Comparison of ENCODE assay signal across 23 cellular contexts in the genomic region with DNA sequence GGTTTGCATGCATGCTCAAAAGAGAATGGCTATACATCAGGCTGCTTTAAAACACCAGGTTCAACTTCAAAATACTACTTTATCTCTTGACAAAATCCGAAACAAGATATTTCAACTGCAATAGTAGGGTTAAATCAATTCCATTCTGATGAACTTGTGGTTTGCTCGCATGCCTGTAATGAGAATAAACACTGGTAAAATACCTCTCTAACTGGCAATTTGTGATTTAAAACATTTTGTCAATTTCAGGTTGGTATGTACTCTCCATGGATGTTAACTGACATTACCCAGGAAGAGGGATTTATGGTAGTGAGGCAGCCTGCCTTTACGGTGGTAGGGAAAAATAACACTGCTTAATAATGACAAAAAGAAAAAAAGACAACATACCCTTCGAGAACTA.
DNase-seq lines count a peak whose midpoint lies in the region; ATAC-seq, FAIRE-seq and TF ChIP-seq lines count a peak whose summit lies in the region.
"Had no signal": no experiment of that assay in that cellular context is flagged by ENCODE, and none has a peak within 500 bp of the region (broad histone marks: within the 10 kb centered on the region; RNA-seq: fewer than 3 reads in every experiment).

No MANE protein-coding gene starts in this region.

- no peaks in the 10 kb centered on the region for H4K20me1 ChIP-seq in H9 (ENCODE audit: control insufficient read depth, insufficient read depth, insufficient read length)

- H3K27me3 ChIP-seq in H9 (ENCODE audit: insufficient read depth, low read length) (no peaks in the 10 kb centered on the region), adipocyte (replicated peaks; ENCODE audit: control insufficient read depth, insufficient read depth, low read length) (no peaks in the 10 kb centered on the region), transverse colon (no peaks in the 10 kb centered on the region)
- H3K27me3 ChIP-seq: BE2C had no signal

- H3K23me2 ChIP-seq in H9 (ENCODE audit: insufficient read length, low read depth, low read length, poor library complexity, severe bottlenecking): no peaks in the 10 kb centered on the region

- H2BK12ac ChIP-seq in H9 (ENCODE audit: insufficient read length, low read depth, low read length): no peak overlapping the region

- no peak for TF ChIP-seq CTCF in H9 (conservative IDR thresholded peaks at IDR 0.05)
- TF ChIP-seq CTCF in type B pancreatic cell (conservative IDR thresholded peaks at IDR 0.05): no peak
- no peak for TF ChIP-seq CTCF in transverse colon (IDR thresholded peaks at IDR 0.05)

- H4K8ac ChIP-seq in H9 (replicated peaks; ENCODE audit: insufficient read length, low read depth, low read length): no peak overlapping the region

- no peak overlapping the region for H4K91ac ChIP-seq in H9 (ENCODE audit: insufficient read length, low read depth, low read length)

- H2BK120ac ChIP-seq in H9 (ENCODE audit: low read depth, low read length, poor library complexity, severe bottlenecking): no peak overlapping the region

- no peak overlapping the region for H4K5ac ChIP-seq in H9 (ENCODE audit: insufficient read length, low read depth, low read length)

- no peaks in the 10 kb centered on the region for H3K9me3 Mint-ChIP-seq in H9
- no peaks in the 10 kb centered on the region for H3K9me3 Mint-ChIP-seq in dendritic cell treated with granulocyte-macrophage colony-stimulating factor and Interleukin-4, amounts not matched to agents 40 ng/mL and 50 ng/mL, for 4 days
- H3K9me3 Mint-ChIP-seq in type B pancreatic cell: no peaks in the 10 kb centered on the region
- H3K9me3 Mint-ChIP-seq: CD4-positive, CD25-positive, alpha-beta regulatory T cell; CD8-positive, alpha-beta memory T cell had no signal

- H2BK15ac ChIP-seq in H9 (ENCODE audit: low read depth, low read length): no peak overlapping the region

- no peak overlapping the region for H2AFZ ChIP-seq in H9 (ENCODE audit: low read length)

- H3K4me3 ChIP-seq in adipocyte (ENCODE audit: low read length) (no peak overlapping the region), transverse colon (no peak overlapping the region)
- H3K4me3 ChIP-seq: HAP-1, K562 had no signal

- H3K79me2 ChIP-seq in H9 (ENCODE audit: insufficient read depth, low read length): no peaks in the 10 kb centered on the region

- no peaks in the 10 kb centered on the region for H3K36me3 ChIP-seq in adipocyte (ENCODE audit: control insufficient read depth, insufficient read depth, low read length, severe bottlenecking)
- H3K36me3 ChIP-seq in transverse colon: peaks cover 0 to 5% (median 0%) of the 10 kb centered on the region in 4 donors
- H3K36me3 ChIP-seq: BE2C, HAP-1 had no signal

- H3K36me3 Mint-ChIP-seq in H9 (ENCODE audit: insufficient read depth in 1 of 3, low read depth in 3 of 3): peaks cover 0 to 10% (median 0%) of the 10 kb centered on the region in 3 experiments; a peak in 1 of 7 replicates
- peaks cover 30% of the 10 kb centered on the region for H3K36me3 Mint-ChIP-seq in dendritic cell treated with granulocyte-macrophage colony-stimulating factor and Interleukin-4, amounts not matched to agents 40 ng/mL and 50 ng/mL, for 4 days (ENCODE audit: low read depth)
- H3K36me3 Mint-ChIP-seq in type B pancreatic cell: peaks cover 17% of the 10 kb centered on the region

- H3K9me3 ChIP-seq in H9 (ENCODE audit: control insufficient read depth, low read depth, low read length): no peaks in the 10 kb centered on the region
- H3K9me3 ChIP-seq in adipocyte (ENCODE audit: control insufficient read depth, low read length): no peaks in the 10 kb centered on the region
- H3K9me3 ChIP-seq in transverse colon: no peaks in the 10 kb centered on the region
- H3K9me3 ChIP-seq: BE2C, HAP-1 had no signal

- H3K56ac ChIP-seq in H9 (ENCODE audit: insufficient read length, low read depth, low read length): no peak overlapping the region

- peaks cover 19 to 22% of the 10 kb centered on the region in 2 experiments for H3K4me1 Mint-ChIP-seq in H9
- peaks cover 10% of the 10 kb centered on the region for H3K4me1 Mint-ChIP-seq in dendritic cell treated with granulocyte-macrophage colony-stimulating factor and Interleukin-4, amounts not matched to agents 40 ng/mL and 50 ng/mL, for 4 days (ENCODE audit: low read depth)
- H3K4me1 Mint-ChIP-seq in type B pancreatic cell (ENCODE audit: unreplicated experiment): peaks cover 15% of the 10 kb centered on the region
- H3K4me1 Mint-ChIP-seq: CD8-positive, alpha-beta memory T cell had no signal

- H3K27ac Mint-ChIP-seq in H9: peak overlapping the region in 2 of 3 experiments; percentile 31 to 37; a peak in 3 of 7 replicates
- H3K27ac Mint-ChIP-seq in dendritic cell treated with granulocyte-macrophage colony-stimulating factor and Interleukin-4, amounts not matched to agents 40 ng/mL and 50 ng/mL, for 4 days: peak overlapping the region; percentile 27
- H3K27ac Mint-ChIP-seq in type B pancreatic cell: peak overlapping the region; percentile 10
- H3K27ac Mint-ChIP-seq: CD4-positive, CD25-positive, alpha-beta regulatory T cell had no signal

- no peak overlapping the region for H3K14ac ChIP-seq in H9 (ENCODE audit: insufficient read depth, low read length)

- no CpG with 5 or more reads among the region's 4 CpGs for WGBS in H9 (ENCODE audit: extremely low coverage, insufficient read length, low lambda C conversion rate)
- WGBS in transverse colon (ENCODE audit: low coverage in 1 of 2), 2 donors: 88 to 91% methylated on average over 4 of the region's 4 CpGs

- no peak for ATAC-seq in HG02970 (IDR thresholded peaks at IDR 0.05; ENCODE audit: low FRiP score, unreplicated experiment)
- ATAC-seq: K562 had no signal

- H3K79me1 ChIP-seq in H9 (ENCODE audit: insufficient read depth, low read depth, low read length, poor library complexity, severe bottlenecking): no peaks in the 10 kb centered on the region

- DNase-seq in H9 (no peak), adipocyte (ENCODE audit: low read depth) (peak; percentile 22), type B pancreatic cell (ENCODE audit: extremely low spot score, unreplicated experiment) (no peak), frontal cortex (ENCODE audit: low spot score in 2 of 2) (no peak), transverse colon (no peak)
- DNase-seq: ACHN; BE2C; C1 segment of cervical spinal cord; CD4-positive, CD25-positive, alpha-beta regulatory T cell; CD8-positive, alpha-beta memory T cell; COR-L47; DMS 273 treated with DMSO at 0.1 percent for 48 hours; DMS53; GDM1 had no signal

- H3K4me2 ChIP-seq in H9 (ENCODE audit: insufficient read depth, insufficient read length, low read length): no peak overlapping the region

- H3K27ac ChIP-seq in H9 (ENCODE audit: insufficient read length, low read depth, low read length) (no peak overlapping the region), transverse colon (no peak overlapping the region)
- H3K27ac ChIP-seq: HL-60 had no signal

- FAIRE-seq in frontal cortex (lab: Jason Lieb, UNC): no peak
- FAIRE-seq: A204.1, GM12892, GM18507, H1, K562 had no signal

- H3K18ac ChIP-seq in H9 (ENCODE audit: insufficient read length, low read depth, low read length): no peak overlapping the region

- H3K4me1 ChIP-seq in H9 (ENCODE audit: insufficient read depth, low read length) (no peaks in the 10 kb centered on the region), adipocyte (ENCODE audit: control insufficient read depth, insufficient read depth, low read length) (no peaks in the 10 kb centered on the region), transverse colon (peaks cover 0 to 28% (median 14%) of the 10 kb centered on the region in 4 donors)
- H3K4me1 ChIP-seq: BE2C, HAP-1 had no signal

- no peak overlapping the region for H2AK5ac ChIP-seq in H9 (ENCODE audit: insufficient read length, low read length)

- no peak overlapping the region for H3K23ac ChIP-seq in H9 (ENCODE audit: insufficient read length, low read depth, low read length)

- H3T11ph ChIP-seq in H9 (ENCODE audit: low read length): no peak overlapping the region

- intact Hi-C loops in dendritic cell treated with granulocyte-macrophage colony-stimulating factor and Interleukin-4, amounts not matched to agents 40 ng/mL and 50 ng/mL, for 4 days (cut with micrococcal nuclease): no loop called here
- intact Hi-C loops in transverse colon (cut with DNase I; ENCODE audit: low total_unique reads): loop anchor here (5.0 kb wide), 1 partner anchor 1986 kb away; no protein-coding TSS in a partner anchor

- H3K4me3 Mint-ChIP-seq in H9 (no peak overlapping the region), type B pancreatic cell (no peak overlapping the region)
- no peak overlapping the region for H3K4me3 Mint-ChIP-seq in dendritic cell treated with granulocyte-macrophage colony-stimulating factor and Interleukin-4, amounts not matched to agents 40 ng/mL and 50 ng/mL, for 4 days
- H3K4me3 Mint-ChIP-seq: CD4-positive, CD25-positive, alpha-beta regulatory T cell; CD8-positive, alpha-beta memory T cell had no signal

- TF ChIP-seq POLR2A in transverse colon (IDR thresholded peaks at IDR 0.05): no peak

- H2BK20ac ChIP-seq in H9 (ENCODE audit: low read depth, low read length, poor library complexity, severe bottlenecking): no peak overlapping the region

- no peak overlapping the region for H2BK5ac ChIP-seq in H9 (ENCODE audit: insufficient read length, low read length)

- in situ Hi-C loops in transverse colon (cut with MboI; ENCODE audit: low pct_ligation_motif_present in 1 of 4, low pct_unique_long_range_greater_than_20kb in 1 of 4, low sequenced_read_pairs in 3 of 4): no loop called here

- no peak overlapping the region for H3K9ac ChIP-seq in H9 (ENCODE audit: extremely low read depth, insufficient read length, low read length)
- no peak overlapping the region for H3K9ac ChIP-seq in adipocyte (ENCODE audit: low read length)

- H3K27me3 Mint-ChIP-seq in H9 (ENCODE audit: low read depth): no peaks in the 10 kb centered on the region
- no peaks in the 10 kb centered on the region for H3K27me3 Mint-ChIP-seq in dendritic cell treated with granulocyte-macrophage colony-stimulating factor and Interleukin-4, amounts not matched to agents 40 ng/mL and 50 ng/mL, for 4 days
- no peaks in the 10 kb centered on the region for H3K27me3 Mint-ChIP-seq in type B pancreatic cell
- H3K27me3 Mint-ChIP-seq: CD4-positive, CD25-positive, alpha-beta regulatory T cell; CD8-positive, alpha-beta memory T cell had no signal

- TF ChIP-seq EP300 in transverse colon (IDR thresholded peaks at IDR 0.05; ENCODE audit: low read depth): no peak

- H3K4ac ChIP-seq in H9 (ENCODE audit: low read depth, low read length): no peak overlapping the region
